Comparison of ENCODE assay signal across 8 cellular contexts in the genomic region with DNA sequence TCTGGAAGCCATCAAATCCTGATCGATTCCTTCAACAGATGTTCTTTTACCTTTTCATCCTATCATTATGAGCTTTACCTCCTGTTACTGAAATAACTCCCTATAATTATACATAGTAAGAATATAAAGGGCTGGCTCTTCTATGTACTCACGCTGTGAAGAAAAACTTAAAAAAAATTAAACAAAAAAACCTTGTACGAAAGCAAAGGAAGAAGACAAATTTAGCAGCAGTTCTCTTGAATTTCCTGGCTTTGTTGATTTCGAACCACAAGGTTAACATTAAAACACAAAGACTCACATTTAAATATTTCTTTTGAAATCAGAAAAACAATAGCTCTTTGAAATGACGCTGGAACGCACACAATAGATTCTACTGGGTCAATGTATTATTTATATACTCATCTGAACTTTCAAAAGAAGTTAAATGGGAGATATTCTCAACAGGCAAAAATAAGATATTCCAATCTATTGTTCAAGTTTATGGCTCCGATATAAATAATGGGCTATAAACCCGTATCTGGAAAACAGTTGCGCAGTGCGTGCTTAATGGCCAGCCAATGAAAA. TPM values are rescaled to one million over a fixed set of nuclear protein-coding genes. Genes with fewer than 3 reads are reported as not detected.
DNase-seq lines count a peak whose midpoint lies in the region; ATAC-seq, FAIRE-seq and TF ChIP-seq lines count a peak whose summit lies in the region.

No MANE protein-coding gene starts in this region.

- WGBS in HUES64 = 17% methylated on average over 8 of the region's 10 CpGs

- in situ Hi-C loops in G401 (cut with HindIII; ENCODE audit: low sequenced_read_pairs) = no loop called here

- peak overlapping the region; percentile 100 for H3K27ac ChIP-seq in HUES64 (ENCODE audit: low read depth, low read length)

- no peaks in the 10 kb centered on the region for H3K9me3 ChIP-seq in HUES64 (ENCODE audit: insufficient read depth, low read depth, low read length)

- peak overlapping the region; percentile 98 for H3K9ac ChIP-seq in HUES64 (ENCODE audit: low read depth, low read length)

- FAIRE-seq in bronchial epithelial cell (lab: Jason Lieb, UNC) = no peak

- H3K27me3 ChIP-seq in HUES64 (ENCODE audit: insufficient read depth, low read length) (no peaks in the 10 kb centered on the region), bronchial epithelial cell (ENCODE audit: control insufficient read depth, insufficient read depth, low read length) (no peaks in the 10 kb centered on the region)

- H3K4me3 ChIP-seq in AG09309 (ENCODE audit: control insufficient read depth, low read depth, low read length) = peak overlapping the region; percentile 75
- H3K4me3 ChIP-seq in HUES64 (ENCODE audit: low read length) = peak overlapping the region; percentile 72
- H3K4me3 ChIP-seq in bronchial epithelial cell (ENCODE audit: low read depth, low read length) = peak overlapping the region; percentile 63

- peak; percentile 81 for DNase-seq in AG09309 (ENCODE audit: low read depth)
- no peak for DNase-seq in bronchial epithelial cell (ENCODE audit: low read depth)
- peak; percentile 79 for DNase-seq in middle frontal gyrus (ENCODE audit: extremely low spot score, low spot score)
- DNase-seq in NOMO-1 (lab: John Stamatoyannopoulos, UW; ENCODE audit: unreplicated experiment in 2 of 2) = no peak
- no peak for DNase-seq in G401 (ENCODE audit: low spot score)

- H3K36me3 ChIP-seq in HUES64 (ENCODE audit: insufficient read depth, low read length) (no peaks in the 10 kb centered on the region), bronchial epithelial cell (ENCODE audit: control insufficient read depth, insufficient read depth, low read length) (no peaks in the 10 kb centered on the region)

- ATAC-seq in GM18858 (IDR thresholded peaks at IDR 0.05; ENCODE audit: unreplicated experiment) (no peak), GM21723 (IDR thresholded peaks at IDR 0.05; ENCODE audit: unreplicated experiment) (no peak)

- H3K4me1 ChIP-seq in HUES64 (ENCODE audit: insufficient read depth, low read length) = peaks cover 23% of the 10 kb centered on the region

- TF ChIP-seq CTCF in AG09309 (IDR thresholded peaks at IDR 0.05; ENCODE audit: control insufficient read depth, insufficient read depth, low read depth, low read length, missing control alignments) (no peak), bronchial epithelial cell (IDR thresholded peaks at IDR 0.05; ENCODE audit: insufficient read depth, low read length, severe bottlenecking) (no peak)

RNA-seq across cellular contexts. Expression of a gene that starts 13.6 kb away (rescaled TPM):
- 18.7 TPM for polyA plus RNA-seq in HUES64 (2013, experiment 1 of 2)
- 29.0 TPM for polyA plus RNA-seq in HUES64 (2013, experiment 2 of 2)
- total RNA-seq in bronchial epithelial cell = 18.3 and 19.2 TPM in 2 replicates
- total RNA-seq in G401 (2014; rRNA removed; shearing (Covaris generic)) = 1.5 and 2.4 TPM in 2 replicates

RNA-seq across cellular contexts. Expression of a gene that starts 26.5 kb away (rescaled TPM):
- polyA plus RNA-seq in HUES64 (2013, experiment 1 of 2) = 5.2 TPM
- polyA plus RNA-seq in HUES64 (2013, experiment 2 of 2) = 7.3 TPM
- 1.8 and 4.9 TPM in 2 replicates for total RNA-seq in bronchial epithelial cell
- 6.0 and 6.8 TPM in 2 replicates for total RNA-seq in G401 (2014; rRNA removed; shearing (Covaris generic))

Comparison
In these comparisons a context has a peak if more than half of its experiments do, and no peak if none do; other contexts are left out.
1. DNase-seq: peak in AG09309 (single experiment) and middle frontal gyrus (single experiment); none in bronchial epithelial cell (single experiment), NOMO-1 (0 of 2) and G401 (single experiment).
2. Peak in every context shown above with its lines, with median percentiles within 50 percentile points of each other: H3K4me3 ChIP-seq.